In genomic region chr7:108716783-108717182, GRCh38 we compare ENCODE assay signal across 26 cellular contexts.
DNase-seq lines count a peak whose midpoint lies in the region; ATAC-seq and TF ChIP-seq lines count a peak whose summit lies in the region.
"Had no signal": no experiment of that assay in that cellular context is flagged by ENCODE, and none has a peak within 500 bp of the region (broad histone marks: within the 10 kb centered on the region; RNA-seq: fewer than 3 reads in every experiment).

No MANE protein-coding gene starts in this region.

- H3K9me1 ChIP-seq in IMR-90 (ENCODE audit: insufficient read depth, low read length) = no peaks in the 10 kb centered on the region

- no peak overlapping the region for H2AK5ac ChIP-seq in IMR-90 (ENCODE audit: low read depth, low read length)

- H4K8ac ChIP-seq in IMR-90 (ENCODE audit: low read depth in 2 of 2, low read length in 2 of 2) = no peak overlapping the region

- in situ Hi-C loops in IMR-90 (cut with MboI; ENCODE audit: low sequenced_read_pairs) = no loop called here
- in situ Hi-C loops in brain microvascular endothelial cell (cut with HindIII; ENCODE audit: low pct_ligation_motif_present, low sequenced_read_pairs) = no loop called here

- no peaks in the 10 kb centered on the region for H4K20me1 ChIP-seq in IMR-90 (ENCODE audit: insufficient read depth, low read length)
- H4K20me1 ChIP-seq: BLaER1 treated with 17β-estradiol and CSF1 and Interleukin-3, amounts not matched to agents 10 nM and 100 nM had no signal

- H4K91ac ChIP-seq in IMR-90 (ENCODE audit: insufficient read depth, low read depth, low read length) = no peak overlapping the region

- peak; percentile 86 for DNase-seq in A172 (ENCODE audit: low spot score)
- peak; percentile 48 for DNase-seq in IMR-90
- DNase-seq in brain microvascular endothelial cell = peak; percentile 42
- DNase-seq in kidney glomerular epithelial cell (lab: John Stamatoyannopoulos, UW) = peak; percentile 69
- no peak for DNase-seq in DMS 273 (lab: John Stamatoyannopoulos, UW; ENCODE audit: unreplicated experiment)
- DNase-seq in colonic mucosa = no peak
- no peak for DNase-seq in tibial nerve (ENCODE audit: low spot score in 2 of 2)
- DNase-seq: activated CD4-positive, alpha-beta T cell treated with anti-CD3 and anti-CD28 coated beads, Interleukin-2, amount 10 ng/mL, durations not matched to agents 24 days and 14 days; activated naive CD8-positive, alpha-beta T cell treated with anti-CD3 and anti-CD28 coated beads for 36 hours; dermis blood vessel endothelial cell; left lung; mucosa of descending colon; NCI-H2171 treated with DMSO at 0.1 percent for 48 hours; NCI-H69; stimulated activated CD4-positive, alpha-beta T cell treated with anti-CD3 and anti-CD28 coated beads, Interleukin-2, amount 100 ng/mL, for 48 hours; T-helper 1 cell; trophoblast cell had no signal

- H3K9ac ChIP-seq in IMR-90 (ENCODE audit: low read depth, low read length) (no peak overlapping the region), colonic mucosa (ENCODE audit: low read depth in 2 of 2, low read length in 2 of 2) (no peak overlapping the region)
- H3K9ac ChIP-seq: BLaER1 treated with 17β-estradiol and CSF1 and Interleukin-3, amounts not matched to agents 10 nM and 100 nM had no signal

- TF ChIP-seq CTCF in IMR-90 (conservative IDR thresholded peaks at IDR 0.05; ENCODE audit: low read depth, low read length) (no peak), brain microvascular endothelial cell (IDR thresholded peaks at IDR 0.05; ENCODE audit: low read depth, low read length, missing control alignments) (no peak), colonic mucosa (IDR thresholded peaks at IDR 0.05) (no peak), tibial nerve (IDR thresholded peaks at IDR 0.05) (no peak)

- no peak overlapping the region for H3K27ac ChIP-seq in IMR-90 (ENCODE audit: insufficient read depth, low read length)
- no peak overlapping the region for H3K27ac ChIP-seq in brain microvascular endothelial cell
- H3K27ac ChIP-seq in colonic mucosa = no peak overlapping the region
- no peak overlapping the region for H3K27ac ChIP-seq in tibial nerve
- H3K27ac ChIP-seq: 22Rv1; BLaER1 treated with 17β-estradiol and CSF1 and Interleukin-3, amounts not matched to agents 10 nM and 100 nM; gastroesophageal sphincter; HL-60; left lung; prostate gland; skin epidermis had no signal

- no peak overlapping the region for H3K23ac ChIP-seq in IMR-90 (ENCODE audit: low read depth, low read length)

- H4K5ac ChIP-seq in IMR-90 (ENCODE audit: low read depth, low read length) = no peak overlapping the region

- H2AFZ ChIP-seq in IMR-90 (replicated peaks; ENCODE audit: low read length, poor library complexity) = no peak overlapping the region

- dilution Hi-C loops in IMR-90 (cut with HindIII; ENCODE audit: low sequenced_read_pairs, unreplicated experiment) = no loop called here

- H3K36me3 ChIP-seq in IMR-90 (ENCODE audit: control insufficient read depth, insufficient read depth, low read length) = no peaks in the 10 kb centered on the region
- no peaks in the 10 kb centered on the region for H3K36me3 ChIP-seq in brain microvascular endothelial cell (replicated peaks)
- H3K36me3 ChIP-seq in colonic mucosa = no peaks in the 10 kb centered on the region
- H3K36me3 ChIP-seq in tibial nerve = no peaks in the 10 kb centered on the region
- H3K36me3 ChIP-seq: BLaER1 treated with 17β-estradiol and CSF1 and Interleukin-3, amounts not matched to agents 10 nM and 100 nM; gastroesophageal sphincter; left lung; prostate gland had no signal

- no peak for TF ChIP-seq EP300 in tibial nerve (IDR thresholded peaks at IDR 0.05)

- H3K27me3 ChIP-seq in IMR-90 (ENCODE audit: control insufficient read depth, insufficient read depth, low read length) = no peaks in the 10 kb centered on the region
- no peaks in the 10 kb centered on the region for H3K27me3 ChIP-seq in brain microvascular endothelial cell (replicated peaks)
- H3K27me3 ChIP-seq in colonic mucosa = no peaks in the 10 kb centered on the region
- no peaks in the 10 kb centered on the region for H3K27me3 ChIP-seq in tibial nerve
- H3K27me3 ChIP-seq: BLaER1 treated with 17β-estradiol and CSF1 and Interleukin-3, amounts not matched to agents 10 nM and 100 nM; left lung had no signal

- no peak overlapping the region for H2BK15ac ChIP-seq in IMR-90 (ENCODE audit: low read depth, low read length)

- no TSS peak for BruUV-seq in IMR-90 (replicated peaks; lab: Mats Ljungman, UMichigan)

- H2BK120ac ChIP-seq in IMR-90 (ENCODE audit: low read depth, low read length) = no peak overlapping the region

- H3K4ac ChIP-seq in IMR-90 (ENCODE audit: low read depth, low read length) = no peak overlapping the region

- CTCF ChIA-PET in IMR-90 (lab: Yijun Ruan, JAX) = no interaction called here

- POLR2A ChIA-PET in IMR-90 (lab: Charles Lee; ENCODE audit: unreplicated experiment) = no interaction called here

- TF ChIP-seq POLR2A in IMR-90 (IDR thresholded peaks at IDR 0.05; ENCODE audit: low read depth, low read length) (no peak), tibial nerve (IDR thresholded peaks at IDR 0.05) (no peak)

- H3K4me3 ChIP-seq in IMR-90 (ENCODE audit: insufficient read depth, low read depth, low read length) (no peak overlapping the region), brain microvascular endothelial cell (ENCODE audit: low read depth, low read length) (no peak overlapping the region), colonic mucosa (no peak overlapping the region), tibial nerve (no peak overlapping the region)
- H3K4me3 ChIP-seq: BLaER1 treated with 17β-estradiol and CSF1 and Interleukin-3, amounts not matched to agents 10 nM and 100 nM; gastroesophageal sphincter; left lung; mucosa of descending colon; prostate gland; skin epidermis had no signal

- WGBS in IMR-90 (ENCODE audit: extremely low coverage in 2 of 2, insufficient read length in 1 of 2), 2 experiments = no CpG with 5 or more reads among the region's 1 CpG
- WGBS in tibial nerve, 2 donors = 71 to 78% methylated on average over 1 of the region's 1 CpG

- H3K56ac ChIP-seq in IMR-90 (ENCODE audit: extremely low read depth, insufficient read depth, low read length) = no peak overlapping the region

- no peaks in the 10 kb centered on the region for H3K4me1 ChIP-seq in IMR-90 (ENCODE audit: control insufficient read depth, insufficient read depth, low read length)
- no peaks in the 10 kb centered on the region for H3K4me1 ChIP-seq in colonic mucosa
- no peaks in the 10 kb centered on the region for H3K4me1 ChIP-seq in tibial nerve
- H3K4me1 ChIP-seq: gastroesophageal sphincter, left lung, prostate gland had no signal

- intact Hi-C loops in IMR-90 (cut with micrococcal nuclease) (no loop called here), colonic mucosa (cut with DNase I) (no loop called here)

- TF ChIP-seq RAD21 in IMR-90 (IDR thresholded peaks at IDR 0.05; ENCODE audit: low read length) = no peak

- H2BK5ac ChIP-seq in IMR-90 (ENCODE audit: low read depth, low read length, poor library complexity, severe bottlenecking) = no peak overlapping the region

- H2AK9ac ChIP-seq in IMR-90 (replicated peaks; ENCODE audit: low read depth, low read length, poor library complexity) = no peak overlapping the region

- H3K9me3 ChIP-seq in IMR-90 (ENCODE audit: control insufficient read depth, insufficient read depth, low read length) (no peaks in the 10 kb centered on the region), colonic mucosa (no peaks in the 10 kb centered on the region), tibial nerve (no peaks in the 10 kb centered on the region)
- H3K9me3 ChIP-seq: BLaER1 treated with 17β-estradiol and CSF1 and Interleukin-3, amounts not matched to agents 10 nM and 100 nM; gastroesophageal sphincter; mucosa of descending colon; prostate gland had no signal

- H2BK20ac ChIP-seq in IMR-90 (ENCODE audit: low read depth, low read length) = no peak overlapping the region

- no peaks in the 10 kb centered on the region for H3K79me1 ChIP-seq in IMR-90 (ENCODE audit: low read depth in 1 of 2, low read length in 2 of 2)

- no peak overlapping the region for H3K18ac ChIP-seq in IMR-90 (ENCODE audit: low read depth, low read length)

- ATAC-seq in IMR-90 (ENCODE audit: low read depth) (no peak), HG03159 (IDR thresholded peaks at IDR 0.05; ENCODE audit: unreplicated experiment) (no peak)
- ATAC-seq: activated T-helper 17 cell treated with anti-CD3 and anti-CD28 coated beads, Interleukin-2, amount 50 U/mL, for 72 hours; gastroesophageal sphincter; left lung; mucosa of descending colon; Right ventricle myocardium inferior had no signal

- no peak overlapping the region for H3K14ac ChIP-seq in IMR-90 (replicated peaks; ENCODE audit: low read depth, low read length)

- H3K4me2 ChIP-seq in IMR-90 (ENCODE audit: low read depth, low read length) = no peak overlapping the region
- H3K4me2 ChIP-seq: BLaER1 treated with 17β-estradiol and CSF1 and Interleukin-3, amounts not matched to agents 10 nM and 100 nM had no signal

TF ChIP-seq in IMR-90, 13 proteins besides CTCF, POLR2A, EP300 and RAD21:
- no peak for TF ChIP-seq FOS (IDR thresholded peaks at IDR 0.05; ENCODE audit: low read depth, low read length)
- no peak for TF ChIP-seq SMC3 (IDR thresholded peaks at IDR 0.05; ENCODE audit: low read depth, low read length)
- TF ChIP-seq MAFK (IDR thresholded peaks at IDR 0.05; ENCODE audit: low read depth, low read length) = no peak
- TF ChIP-seq RCOR1 (IDR thresholded peaks at IDR 0.05; ENCODE audit: insufficient replicate concordance, low read length) = no peak
- TF ChIP-seq NFE2L2 (IDR thresholded peaks at IDR 0.05; ENCODE audit: low read depth, low read length) = no peak
- no peak for TF ChIP-seq CHD1 (IDR thresholded peaks at IDR 0.05; ENCODE audit: low read depth, low read length)
- TF ChIP-seq, protein P1, sequence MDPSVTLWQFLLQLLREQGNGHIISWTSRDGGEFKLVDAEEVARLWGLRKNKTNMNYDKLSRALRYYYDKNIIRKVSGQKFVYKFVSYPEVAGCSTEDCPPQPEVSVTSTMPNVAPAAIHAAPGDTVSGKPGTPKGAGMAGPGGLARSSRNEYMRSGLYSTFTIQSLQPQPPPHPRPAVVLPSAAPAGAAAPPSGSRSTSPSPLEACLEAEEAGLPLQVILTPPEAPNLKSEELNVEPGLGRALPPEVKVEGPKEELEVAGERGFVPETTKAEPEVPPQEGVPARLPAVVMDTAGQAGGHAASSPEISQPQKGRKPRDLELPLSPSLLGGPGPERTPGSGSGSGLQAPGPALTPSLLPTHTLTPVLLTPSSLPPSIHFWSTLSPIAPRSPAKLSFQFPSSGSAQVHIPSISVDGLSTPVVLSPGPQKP (IDR thresholded peaks at IDR 0.05; ENCODE audit: borderline replicate concordance, low read depth, low read length) = no peak
- TF ChIP-seq RFX5 (IDR thresholded peaks at IDR 0.05; ENCODE audit: low read depth, low read length) = no peak
- TF ChIP-seq, protein P2, sequence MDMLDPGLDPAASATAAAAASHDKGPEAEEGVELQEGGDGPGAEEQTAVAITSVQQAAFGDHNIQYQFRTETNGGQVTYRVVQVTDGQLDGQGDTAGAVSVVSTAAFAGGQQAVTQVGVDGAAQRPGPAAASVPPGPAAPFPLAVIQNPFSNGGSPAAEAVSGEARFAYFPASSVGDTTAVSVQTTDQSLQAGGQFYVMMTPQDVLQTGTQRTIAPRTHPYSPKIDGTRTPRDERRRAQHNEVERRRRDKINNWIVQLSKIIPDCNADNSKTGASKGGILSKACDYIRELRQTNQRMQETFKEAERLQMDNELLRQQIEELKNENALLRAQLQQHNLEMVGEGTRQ (IDR thresholded peaks at IDR 0.05; ENCODE audit: low read depth, low read length) = no peak

Comparison
In these comparisons a context has a peak if more than half of its experiments do, and no peak if none do; other contexts are left out.
1. DNase-seq: peak in A172 (single experiment), IMR-90 (single experiment), brain microvascular endothelial cell (single experiment) and kidney glomerular epithelial cell (single experiment); none in DMS 273 (single experiment), colonic mucosa (single experiment) and tibial nerve (0 of 2).